In the genomic region with DNA sequence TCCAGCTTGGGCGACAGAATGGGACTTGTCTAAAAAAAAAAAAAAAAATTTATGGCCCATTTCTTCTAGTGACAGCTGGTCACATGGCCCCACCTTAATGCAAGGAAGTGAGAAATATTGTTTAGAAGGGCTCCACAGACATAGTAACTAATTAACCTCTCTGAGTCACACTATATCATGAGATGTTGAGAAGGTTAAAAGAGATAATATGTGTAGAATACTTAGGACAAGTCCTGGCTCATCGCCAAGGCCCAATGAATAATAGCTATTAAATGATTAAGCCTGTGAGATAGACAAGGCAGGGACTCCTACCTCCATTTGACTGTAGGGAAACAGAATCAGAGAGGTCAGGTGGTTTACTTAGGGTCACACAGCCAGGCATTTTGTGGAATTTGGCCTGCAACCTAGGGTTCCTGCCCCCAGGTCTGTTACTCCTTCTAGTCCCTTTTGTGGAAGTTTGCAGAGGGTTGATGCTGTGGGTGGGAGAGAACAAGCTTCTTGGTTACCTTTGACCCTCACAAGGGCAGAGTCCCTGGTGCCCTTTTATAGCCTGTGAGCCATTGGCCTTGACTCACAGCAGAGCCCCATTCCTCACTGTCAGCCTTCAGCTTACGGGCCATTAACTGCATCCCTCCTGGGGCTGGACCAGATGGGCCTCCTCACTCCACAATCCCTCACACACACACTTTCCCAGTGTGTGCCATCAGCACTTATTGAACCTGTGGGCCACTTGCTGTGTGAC, we compare ENCODE assay signal across 9 cellular contexts. TPM values are rescaled to one million over a fixed set of nuclear protein-coding genes. Genes with fewer than 3 reads are reported as not detected.
A peak's percentile ranks its signal among the peaks of the same experiment; 100 is the strongest.
DNase-seq lines count a peak whose midpoint lies in the region; ATAC-seq, FAIRE-seq and TF ChIP-seq lines count a peak whose summit lies in the region.
"Had no signal": no experiment of that assay in that cellular context is flagged by ENCODE, and none has a peak within 500 bp of the region (broad histone marks: within the 10 kb centered on the region; RNA-seq: fewer than 3 reads in every experiment).

No MANE protein-coding gene starts in this region.

- TF ChIP-seq POLR2A in GM12891 (IDR thresholded peaks at IDR 0.05; ENCODE audit: low read depth, low read length): no peak

- peak; percentile 41 for FAIRE-seq in GM12891 (lab: Jason Lieb, UNC)

- peaks cover 2% of the 10 kb centered on the region for H3K36me3 Mint-ChIP-seq in chondrocyte (ENCODE audit: low read depth)

- TF ChIP-seq CTCF in chondrocyte (IDR thresholded peaks at IDR 0.05): no peak

- no peak overlapping the region for H3K27ac Mint-ChIP-seq in chondrocyte (ENCODE audit: unreplicated experiment)
- H3K27ac Mint-ChIP-seq: activated CD4-positive, alpha-beta memory T cell treated with anti-CD3 and anti-CD28 coated beads, Interleukin-2, amount 10 ng/mL, durations not matched to agents 7 days and 5 days had no signal

- H3K4me3 Mint-ChIP-seq in chondrocyte (ENCODE audit: unreplicated experiment): no peak overlapping the region
- H3K4me3 Mint-ChIP-seq: activated CD4-positive, alpha-beta memory T cell treated with anti-CD3 and anti-CD28 coated beads, Interleukin-2, amount 10 ng/mL, durations not matched to agents 7 days and 5 days had no signal

- H3K9me3 Mint-ChIP-seq in chondrocyte (ENCODE audit: low read depth): no peaks in the 10 kb centered on the region
- H3K9me3 Mint-ChIP-seq: activated CD4-positive, alpha-beta memory T cell treated with anti-CD3 and anti-CD28 coated beads, Interleukin-2, amount 10 ng/mL, durations not matched to agents 7 days and 5 days had no signal

- intact Hi-C loops in left colon (cut with DNase I, micrococcal nuclease): no loop called here

- in situ Hi-C loops in SK-MEL-5 (cut with HindIII; ENCODE audit: low pct_unique_long_range_greater_than_20kb, low sequenced_read_pairs): no loop called here

- H3K27me3 Mint-ChIP-seq in chondrocyte (ENCODE audit: low read depth): peaks cover 7% of the 10 kb centered on the region

- ATAC-seq in left colon (peak; percentile 97), GM18870 (IDR thresholded peaks at IDR 0.05; ENCODE audit: unreplicated experiment) (no peak), GM18858 (IDR thresholded peaks at IDR 0.05; ENCODE audit: unreplicated experiment) (no peak)

- H3K4me1 Mint-ChIP-seq in chondrocyte (ENCODE audit: low read depth): peaks cover 6% of the 10 kb centered on the region
- H3K4me1 Mint-ChIP-seq: activated CD4-positive, alpha-beta memory T cell treated with anti-CD3 and anti-CD28 coated beads, Interleukin-2, amount 10 ng/mL, durations not matched to agents 7 days and 5 days had no signal

- DNase-seq in GM12891 (ENCODE audit: insufficient read length, low spot score): no peak
- DNase-seq in HPDE6-E6E7 (ENCODE audit: extremely low spot score): peak; percentile 69
- DNase-seq in SK-MEL-5 (ENCODE audit: low read depth, low spot score): peak; percentile 64
- peak; percentile 34 to 35 for DNase-seq in left colon
- no peak for DNase-seq in chondrocyte (ENCODE audit: low spot score)
- no peak for DNase-seq in SKM-1 treated with dmso at 0.1 percent for 144 hours (lab: John Stamatoyannopoulos, UW; ENCODE audit: unreplicated experiment)
- DNase-seq: activated CD4-positive, alpha-beta memory T cell treated with anti-CD3 and anti-CD28 coated beads, Interleukin-2, amount 10 ng/mL, durations not matched to agents 7 days and 5 days had no signal

TF ChIP-seq in GM12891, 5 proteins besides CTCF, POLR2A, EP300 and RAD21:
- TF ChIP-seq PAX5 (IDR thresholded peaks at IDR 0.05; ENCODE audit: insufficient read depth, low read length, severe bottlenecking) (no peak), SPI1 (IDR thresholded peaks at IDR 0.05; ENCODE audit: low read depth, low read length) (no peak), POU2F2 (IDR thresholded peaks at IDR 0.05; ENCODE audit: low read depth, low read length) (no peak), POLR2AphosphoS5 (IDR thresholded peaks at IDR 0.05; ENCODE audit: low read depth, low read length) (no peak), TAF1 (IDR thresholded peaks at IDR 0.05; ENCODE audit: low read depth, low read length) (no peak)

RNA-seq across cellular contexts. Expression of gene OPRD1, which starts 48.5 kb away (rescaled TPM):
- polyA plus RNA-seq in GM12891 (2012; ENCODE audit: low read depth, missing spikeins): 0.01 TPM
- total RNA-seq in SK-MEL-5 (2014; rRNA removed; shearing (Covaris generic)): under 0.01 TPM in 1 of 2 replicates, not detected in the other
- polyA plus RNA-seq in SK-MEL-5 (2015; cell fraction: cytosol; rRNA removed): 0.02 and 0.09 TPM in 2 replicates
- polyA plus RNA-seq in SK-MEL-5 (2015; cell fraction: nucleus; rRNA removed): 0.06 and 0.09 TPM in 2 replicates
- total RNA-seq in left colon: under 1 TPM; 0.08 to 0.09 TPM
- total RNA-seq in chondrocyte: 0.10 to 0.22 TPM (median 0.15 TPM) in 3 replicates
- total RNA-seq: activated CD4-positive, alpha-beta memory T cell treated with anti-CD3 and anti-CD28 coated beads, Interleukin-2, amount 10 ng/mL, durations not matched to agents 7 days and 5 days had no signal

RNA-seq across cellular contexts. Expression of gene EPB41, which starts 53.9 kb away (rescaled TPM):
- 4.6 TPM for polyA plus RNA-seq in GM12891 (2012; ENCODE audit: low read depth, missing spikeins)
- total RNA-seq in SK-MEL-5 (2014; rRNA removed; shearing (Covaris generic)): 26.3 and 29.7 TPM in 2 replicates
- 19.7 and 21.9 TPM in 2 replicates for polyA plus RNA-seq in SK-MEL-5 (2015; cell fraction: cytosol; rRNA removed)
- polyA plus RNA-seq in SK-MEL-5 (2015; cell fraction: nucleus; rRNA removed): 18.6 and 20.7 TPM in 2 replicates
- total RNA-seq in left colon (10 to 100 TPM; 68.0 to 78.7 TPM), chondrocyte (11.5 to 18.3 TPM (median 17.7 TPM) in 3 replicates)

Comparison
In these comparisons a context has a peak if more than half of its experiments do, and no peak if none do; other contexts are left out.
1. DNase-seq: peak in HPDE6-E6E7 (single experiment), SK-MEL-5 (single experiment) and left colon (2 of 2); none in GM12891 (single experiment), chondrocyte (single experiment) and SKM-1 treated with dmso at 0.1 percent for 144 hours (single experiment).